13 cellular contexts compared by ENCODE assay signal in genomic region chr3:61236556-61236955, GRCh38. TPM values are rescaled to one million over a fixed set of nuclear protein-coding genes. Genes with fewer than 3 reads are reported as not detected.
A peak's percentile ranks its signal among the peaks of the same experiment; 100 is the strongest.
DNase-seq lines count a peak whose midpoint lies in the region; ATAC-seq and TF ChIP-seq lines count a peak whose summit lies in the region.
"Had no signal": no experiment of that assay in that cellular context is flagged by ENCODE, and none has a peak within 500 bp of the region (broad histone marks: within the 10 kb centered on the region; RNA-seq: fewer than 3 reads in every experiment).

No MANE protein-coding gene starts in this region.

- H3K27ac Mint-ChIP-seq in activated naive CD8-positive, alpha-beta T cell treated with anti-CD3 and anti-CD28 coated beads, Interleukin-2, amount 50 U/mL, for 24 hours: no peak overlapping the region
- no peak overlapping the region for H3K27ac Mint-ChIP-seq in activated naive CD8-positive, alpha-beta T cell treated with anti-CD3 and anti-CD28 coated beads for 36 hours
- H3K27ac Mint-ChIP-seq in stimulated activated naive B cell treated with anti-CD40 and anti-IgM and Interleukin-4, amounts not matched to agents 10 μg/mL and 1 μg/mL and 100 μg/mL, for 72 hours: no peak overlapping the region
- H3K27ac Mint-ChIP-seq: neural progenitor cell had no signal

- H3K36me3 Mint-ChIP-seq in activated naive CD8-positive, alpha-beta T cell treated with anti-CD3 and anti-CD28 coated beads, Interleukin-2, amount 50 U/mL, for 24 hours (ENCODE audit: low read depth): peaks cover under 1% of the 10 kb centered on the region
- peaks cover under 1% of the 10 kb centered on the region for H3K36me3 Mint-ChIP-seq in activated naive CD8-positive, alpha-beta T cell treated with anti-CD3 and anti-CD28 coated beads for 36 hours
- H3K36me3 Mint-ChIP-seq in stimulated activated naive B cell treated with anti-CD40 and anti-IgM and Interleukin-4, amounts not matched to agents 10 μg/mL and 1 μg/mL and 100 μg/mL, for 72 hours: peaks cover 0 to 3% of the 10 kb centered on the region in 2 donors
- H3K36me3 Mint-ChIP-seq: neural progenitor cell had no signal

- H3K4me3 ChIP-seq in KMS-11 (IDR thresholded peaks at IDR 0.05; ENCODE audit: insufficient read depth, low read depth, low read length) (no peak overlapping the region), lower leg skin (ENCODE audit: low read depth, poor library complexity, severe bottlenecking) (no peak overlapping the region)
- H3K4me3 ChIP-seq: adrenal gland, gastrocnemius medialis, neural progenitor cell had no signal

- H3K9me3 Mint-ChIP-seq in activated naive CD8-positive, alpha-beta T cell treated with anti-CD3 and anti-CD28 coated beads, Interleukin-2, amount 50 U/mL, for 24 hours: no peaks in the 10 kb centered on the region
- H3K9me3 Mint-ChIP-seq in activated naive CD8-positive, alpha-beta T cell treated with anti-CD3 and anti-CD28 coated beads for 36 hours: no peaks in the 10 kb centered on the region
- H3K9me3 Mint-ChIP-seq in stimulated activated naive B cell treated with anti-CD40 and anti-IgM and Interleukin-4, amounts not matched to agents 10 μg/mL and 1 μg/mL and 100 μg/mL, for 72 hours: no peaks in the 10 kb centered on the region
- H3K9me3 Mint-ChIP-seq: neural progenitor cell had no signal

- no peaks in the 10 kb centered on the region for H3K36me3 ChIP-seq in KMS-11 (ENCODE audit: insufficient read depth)
- H3K36me3 ChIP-seq: adrenal gland, gastrocnemius medialis, neural progenitor cell had no signal

- H3K4me1 ChIP-seq in KMS-11 (ENCODE audit: low read depth, poor library complexity, severe bottlenecking): peaks cover 26% of the 10 kb centered on the region

- intact Hi-C loops in lower leg skin (cut with DNase I; ENCODE audit: low total_unique reads): no loop called here

- no peak overlapping the region for H2AFZ ChIP-seq in KMS-11 (ENCODE audit: low read depth)
- H2AFZ ChIP-seq: neural progenitor cell had no signal

- peak; percentile 46 for ATAC-seq in activated naive CD8-positive, alpha-beta T cell treated with anti-CD3 and anti-CD28 coated beads, Interleukin-2, amount 50 U/mL, for 24 hours
- ATAC-seq in HG02678 (IDR thresholded peaks at IDR 0.05; ENCODE audit: unreplicated experiment): peak; percentile 87
- peak; percentile 55 to 74 for ATAC-seq in stimulated activated naive B cell treated with anti-CD40 and anti-IgM and Interleukin-4, amounts not matched to agents 10 μg/mL and 1 μg/mL and 100 μg/mL, for 72 hours (replicated peaks)
- ATAC-seq: gastrocnemius medialis had no signal

- no peaks in the 10 kb centered on the region for H4K20me1 ChIP-seq in KMS-11 (ENCODE audit: insufficient read depth)

- peak overlapping the region; percentile 15; the same call in 1 of the 2 replicates for H3K4me2 ChIP-seq in KMS-11
- H3K4me2 ChIP-seq: neural progenitor cell had no signal

- H3K27me3 ChIP-seq in KMS-11 (ENCODE audit: insufficient read depth, low read depth): no peaks in the 10 kb centered on the region
- H3K27me3 ChIP-seq: adrenal gland, gastrocnemius medialis, neural progenitor cell had no signal

- no peak for TF ChIP-seq POLR2A in lower leg skin (IDR thresholded peaks at IDR 0.05)

- no peaks in the 10 kb centered on the region for H3K27me3 Mint-ChIP-seq in activated naive CD8-positive, alpha-beta T cell treated with anti-CD3 and anti-CD28 coated beads, Interleukin-2, amount 50 U/mL, for 24 hours
- no peaks in the 10 kb centered on the region for H3K27me3 Mint-ChIP-seq in activated naive CD8-positive, alpha-beta T cell treated with anti-CD3 and anti-CD28 coated beads for 36 hours
- H3K27me3 Mint-ChIP-seq in stimulated activated naive B cell treated with anti-CD40 and anti-IgM and Interleukin-4, amounts not matched to agents 10 μg/mL and 1 μg/mL and 100 μg/mL, for 72 hours: no peaks in the 10 kb centered on the region

- H3K9ac ChIP-seq in KMS-11: no peak overlapping the region
- H3K9ac ChIP-seq: neural progenitor cell had no signal

- no peaks in the 10 kb centered on the region for H3K79me2 ChIP-seq in KMS-11 (ENCODE audit: insufficient read depth, low read depth)

- no peaks in the 10 kb centered on the region for H3K4me1 Mint-ChIP-seq in activated naive CD8-positive, alpha-beta T cell treated with anti-CD3 and anti-CD28 coated beads, Interleukin-2, amount 50 U/mL, for 24 hours
- H3K4me1 Mint-ChIP-seq in activated naive CD8-positive, alpha-beta T cell treated with anti-CD3 and anti-CD28 coated beads for 36 hours: peaks cover 7% of the 10 kb centered on the region
- peaks cover 0 to 17% of the 10 kb centered on the region in 2 donors for H3K4me1 Mint-ChIP-seq in stimulated activated naive B cell treated with anti-CD40 and anti-IgM and Interleukin-4, amounts not matched to agents 10 μg/mL and 1 μg/mL and 100 μg/mL, for 72 hours

- H3K27ac ChIP-seq in KMS-11: peak overlapping the region; percentile 18; the same call in 1 of the 2 replicates
- H3K27ac ChIP-seq: adrenal gland, gastrocnemius medialis, neural progenitor cell had no signal

- DNase-seq in activated naive CD8-positive, alpha-beta T cell treated with anti-CD3 and anti-CD28 coated beads, Interleukin-2, amount 50 U/mL, for 24 hours: no peak
- DNase-seq in activated naive CD8-positive, alpha-beta T cell treated with anti-CD3 and anti-CD28 coated beads for 36 hours: no peak
- DNase-seq in stimulated activated naive B cell treated with anti-CD40 and anti-IgM and Interleukin-4, amounts not matched to agents 10 μg/mL and 1 μg/mL and 100 μg/mL, for 72 hours: no peak
- DNase-seq in NCI-H146 (lab: John Stamatoyannopoulos, UW): no peak
- DNase-seq in lower leg skin (ENCODE audit: low spot score in 2 of 2): no peak
- DNase-seq in activated effector memory CD4-positive, alpha-beta T cell treated with anti-CD3 and anti-CD28 coated beads, Interleukin-2, amount 50 U/mL, for 16 hours: no peak
- DNase-seq: gastrocnemius medialis, NCI-H1436 treated with DMSO at 0.1 percent for 48 hours, T1000 had no signal

- no peak for TF ChIP-seq CTCF in KMS-11 (conservative IDR thresholded peaks at IDR 0.05; ENCODE audit: low read depth, low read length)
- no peak for TF ChIP-seq CTCF in lower leg skin (IDR thresholded peaks at IDR 0.05)

- H3K4me3 Mint-ChIP-seq in activated naive CD8-positive, alpha-beta T cell treated with anti-CD3 and anti-CD28 coated beads, Interleukin-2, amount 50 U/mL, for 24 hours: no peak overlapping the region
- H3K4me3 Mint-ChIP-seq in activated naive CD8-positive, alpha-beta T cell treated with anti-CD3 and anti-CD28 coated beads for 36 hours: no peak overlapping the region
- no peak overlapping the region for H3K4me3 Mint-ChIP-seq in stimulated activated naive B cell treated with anti-CD40 and anti-IgM and Interleukin-4, amounts not matched to agents 10 μg/mL and 1 μg/mL and 100 μg/mL, for 72 hours
- H3K4me3 Mint-ChIP-seq: neural progenitor cell had no signal

RNA-seq across cellular contexts. Expression of gene FHIT, which starts 14.7 kb away (rescaled TPM):
- 1 to 10 TPM; 8.6 to 9.0 TPM for total RNA-seq in activated naive CD8-positive, alpha-beta T cell treated with anti-CD3 and anti-CD28 coated beads for 36 hours
- 10 to 100 TPM in 2 of 4 donors, 1 to 10 TPM in 2; 5.0 to 15.3 (median 8.3) TPM for total RNA-seq in lower leg skin
